8 cellular contexts compared by ENCODE assay signal in genomic region chr10:124743188-124744046, GRCh38. TPM values are rescaled to one million over a fixed set of nuclear protein-coding genes. Genes with fewer than 3 reads are reported as not detected.
DNase-seq lines count a peak whose midpoint lies in the region; TF ChIP-seq lines count a peak whose summit lies in the region.

No MANE protein-coding gene starts in this region.

- DNase-seq in EL (peak; percentile 44), HFFc6 (peak; percentile 32), RWPE1 (ENCODE audit: low spot score) (peak; percentile 51), cardiac fibroblast (ENCODE audit: low read depth in 2 of 2) (peak; percentile 27 to 47), left kidney (ENCODE audit: low read depth, low spot score) (peak; percentile 66), substantia nigra (lab: John Stamatoyannopoulos, UW) (peak in 2 of 49 donors; percentile 47 to 55), OCI-M2 (lab: John Stamatoyannopoulos, UW; ENCODE audit: unreplicated experiment) (no peak), posterior vena cava (ENCODE audit: low spot score) (no peak)

- H3K27ac ChIP-seq in RWPE1 (peak overlapping the region; percentile 97), substantia nigra (ENCODE audit: low read depth, low read length, poor library complexity, severe bottlenecking) (peak overlapping the region; percentile 96)

- H3K27me3 Mint-ChIP-seq in HFFc6 (ENCODE audit: insufficient read depth) = peaks cover 4% of the 10 kb centered on the region

- POLR2A ChIA-PET in RWPE1 (lab: Yijun Ruan, JAX; ENCODE audit: low non-redundant PET) = no interaction called here

- H3K36me3 Mint-ChIP-seq in HFFc6 (ENCODE audit: low read depth) = no peaks in the 10 kb centered on the region

- peaks cover 59% of the 10 kb centered on the region for H3K4me1 Mint-ChIP-seq in HFFc6 (ENCODE audit: low read depth)

- TF ChIP-seq CTCF in HFFc6 (IDR thresholded peaks at IDR 0.05) (no peak), RWPE1 (conservative IDR thresholded peaks at IDR 0.05; ENCODE audit: low read depth) (no peak), cardiac fibroblast (IDR thresholded peaks at IDR 0.05; ENCODE audit: low read depth, low read length) (no peak)

- H3K4me3 ChIP-seq in cardiac fibroblast (replicated peaks in 1 of 2; ENCODE audit: low read depth in 2 of 2, low read length in 2 of 2) = peak overlapping the region; percentile 67 to 71

- no peaks in the 10 kb centered on the region for H3K9me3 Mint-ChIP-seq in HFFc6

- intact Hi-C loops in posterior vena cava (cut with DNase I) = loop anchor here in 1 of 2 donors (5.0 kb wide), 3 partner anchors 41 to 211 kb away; no protein-coding TSS in a partner anchor

- CTCF ChIA-PET in RWPE1 (lab: Yijun Ruan, JAX) = interaction anchor here (0.6 to 2.5 kb wide), 7 partner anchors 34 to 1624 kb away, joined by 3 to 18 read pairs (median 4); no protein-coding TSS in a partner anchor

- H3K27ac Mint-ChIP-seq in HFFc6 = peak overlapping the region; percentile 95

- H3K4me3 Mint-ChIP-seq in HFFc6 = peak overlapping the region; percentile 98

RNA-seq across cellular contexts. Expression of gene FAM53B, which starts 0.8 kb away (rescaled TPM):
- total RNA-seq in HFFc6 (2021; fragmentation: NEBNext Ultra II Directional; extraction: Animal tissue kit (Norgen Biotek cat#: 25700)) = 10 to 100 TPM in 5 of 6 experiments, 1 to 10 TPM in 1; 9.3 to 10.6 (median 10.4) TPM
- total RNA-seq in posterior vena cava = 10 to 100 TPM; 15.6 to 21.4 TPM

RNA-seq across cellular contexts. Expression of gene EEF1AKMT2, which starts 48.3 kb away (rescaled TPM):
- 10 to 100 TPM; 15.8 to 19.5 (median 17.7) TPM for total RNA-seq in HFFc6 (2021; fragmentation: NEBNext Ultra II Directional; extraction: Animal tissue kit (Norgen Biotek cat#: 25700))
- total RNA-seq in posterior vena cava = 10 to 100 TPM; 14.8 to 15.3 TPM

RNA-seq across cellular contexts. Expression of gene ABRAXAS2, which starts 58.2 kb away (rescaled TPM):
- total RNA-seq in HFFc6 (2021; fragmentation: NEBNext Ultra II Directional; extraction: Animal tissue kit (Norgen Biotek cat#: 25700)) = 10 to 100 TPM; 17.3 to 20.6 (median 18.6) TPM
- total RNA-seq in posterior vena cava = 10 to 100 TPM; 12.4 to 13.0 TPM

Comparison
In these comparisons a context has a peak if more than half of its experiments do, and no peak if none do; other contexts are left out.
1. DNase-seq: peak in EL (single experiment), HFFc6 (single experiment), RWPE1 (single experiment), cardiac fibroblast (2 of 2) and left kidney (single experiment); none in OCI-M2 (single experiment) and posterior vena cava (single experiment).